In genomic region chr2:43220229-43220981, GRCh38 we compare ENCODE assay signal across 8 cellular contexts. TPM values are rescaled to one million over a fixed set of nuclear protein-coding genes. Genes with fewer than 3 reads are reported as not detected.
DNase-seq lines count a peak whose midpoint lies in the region; ATAC-seq and TF ChIP-seq lines count a peak whose summit lies in the region.

No MANE protein-coding gene starts in this region.

- H3K36me3 ChIP-seq in heart right ventricle = peaks cover 0 to 35% (median 9%) of the 10 kb centered on the region in 9 donors

- H3K9me3 Mint-ChIP-seq in activated naive CD8-positive, alpha-beta T cell treated with anti-CD3 and anti-CD28 coated beads, Interleukin-2, amount 50 U/mL, for 24 hours = no peaks in the 10 kb centered on the region

- peak in 1 of 9 donors; percentile 1 for TF ChIP-seq CTCF in heart right ventricle (IDR thresholded peaks at IDR 0.05)

- peak overlapping the region; percentile 94 for H3K4me3 Mint-ChIP-seq in activated naive CD8-positive, alpha-beta T cell treated with anti-CD3 and anti-CD28 coated beads, Interleukin-2, amount 50 U/mL, for 24 hours

- no peaks in the 10 kb centered on the region for H3K27me3 ChIP-seq in heart right ventricle

- peaks cover 2% of the 10 kb centered on the region for H3K27me3 Mint-ChIP-seq in activated naive CD8-positive, alpha-beta T cell treated with anti-CD3 and anti-CD28 coated beads, Interleukin-2, amount 50 U/mL, for 24 hours

- H3K27ac ChIP-seq in heart right ventricle (peak overlapping the region; percentile 96 to 100 (median 99)), substantia nigra (ENCODE audit: low read depth, low read length, poor library complexity, severe bottlenecking) (peak overlapping the region; percentile 98)

- 9 to 13% methylated on average over 15 of the region's 15 CpGs for WGBS in heart right ventricle, 2 donors

- H3K4me1 Mint-ChIP-seq in activated naive CD8-positive, alpha-beta T cell treated with anti-CD3 and anti-CD28 coated beads, Interleukin-2, amount 50 U/mL, for 24 hours = peaks cover 64% of the 10 kb centered on the region

- ATAC-seq in heart right ventricle = peak in 2 of 8 donors; percentile 0 to 12
- peak; percentile 14 for ATAC-seq in activated naive CD8-positive, alpha-beta T cell treated with anti-CD3 and anti-CD28 coated beads, Interleukin-2, amount 50 U/mL, for 24 hours
- ATAC-seq in GM18511 (IDR thresholded peaks at IDR 0.05; ENCODE audit: unreplicated experiment) = no peak

- no peaks in the 10 kb centered on the region for H3K9me3 ChIP-seq in heart right ventricle

- H3K4me1 ChIP-seq in heart right ventricle = peaks cover 14 to 85% (median 65%) of the 10 kb centered on the region in 9 donors

- H3K4me3 ChIP-seq in heart right ventricle = peak overlapping the region in 9 of 10 donors; percentile 72 to 96 (median 89)

- intact Hi-C loops in heart right ventricle (cut with DNase I) = loop anchor here in 7 of 10 donors (5.0 to 10.0 kb wide), 8 partner anchors 43 to 324 kb away; no protein-coding TSS in a partner anchor
- intact Hi-C loops in cardiac septum (cut with DNase I) = loop anchor here (5.0 kb wide), 1 partner anchor 138 kb away; no protein-coding TSS in a partner anchor

- H3K36me3 Mint-ChIP-seq in activated naive CD8-positive, alpha-beta T cell treated with anti-CD3 and anti-CD28 coated beads, Interleukin-2, amount 50 U/mL, for 24 hours (ENCODE audit: low read depth) = peaks cover 28% of the 10 kb centered on the region

- DNase-seq in heart right ventricle = peak in 1 of 2 donors; percentile 71
- DNase-seq in cardiac septum (ENCODE audit: low spot score) = no peak
- DNase-seq in activated naive CD8-positive, alpha-beta T cell treated with anti-CD3 and anti-CD28 coated beads, Interleukin-2, amount 50 U/mL, for 24 hours = no peak
- DNase-seq in iris pigment epithelial cell (ENCODE audit: low read depth) = peak; percentile 51
- peak in 2 of 49 donors; percentile 41 to 65 for DNase-seq in substantia nigra (lab: John Stamatoyannopoulos, UW)
- DNase-seq in NOMO-1 treated with DMSO at 0.1 percent for 48 hours (lab: John Stamatoyannopoulos, UW; ENCODE audit: unreplicated experiment) = no peak
- DNase-seq in activated CD8-positive, alpha-beta memory T cell treated with anti-CD3 and anti-CD28 coated beads, Interleukin-2, amount 50 U/mL, for 4 hours = no peak

- H3K27ac Mint-ChIP-seq in activated naive CD8-positive, alpha-beta T cell treated with anti-CD3 and anti-CD28 coated beads, Interleukin-2, amount 50 U/mL, for 24 hours = peak overlapping the region; percentile 97

RNA-seq across cellular contexts. Expression of gene ZFP36L2, which starts 6.0 kb away (rescaled TPM):
- 10 to 100 TPM; 34.4 to 69.6 (median 42.3) TPM for total RNA-seq in heart right ventricle
- 10 to 100 TPM; 26.8 to 53.2 TPM for polyA plus RNA-seq in heart right ventricle
- 41.4 TPM for total RNA-seq in cardiac septum
